17 cellular contexts compared by ENCODE assay signal in the genomic region with DNA sequence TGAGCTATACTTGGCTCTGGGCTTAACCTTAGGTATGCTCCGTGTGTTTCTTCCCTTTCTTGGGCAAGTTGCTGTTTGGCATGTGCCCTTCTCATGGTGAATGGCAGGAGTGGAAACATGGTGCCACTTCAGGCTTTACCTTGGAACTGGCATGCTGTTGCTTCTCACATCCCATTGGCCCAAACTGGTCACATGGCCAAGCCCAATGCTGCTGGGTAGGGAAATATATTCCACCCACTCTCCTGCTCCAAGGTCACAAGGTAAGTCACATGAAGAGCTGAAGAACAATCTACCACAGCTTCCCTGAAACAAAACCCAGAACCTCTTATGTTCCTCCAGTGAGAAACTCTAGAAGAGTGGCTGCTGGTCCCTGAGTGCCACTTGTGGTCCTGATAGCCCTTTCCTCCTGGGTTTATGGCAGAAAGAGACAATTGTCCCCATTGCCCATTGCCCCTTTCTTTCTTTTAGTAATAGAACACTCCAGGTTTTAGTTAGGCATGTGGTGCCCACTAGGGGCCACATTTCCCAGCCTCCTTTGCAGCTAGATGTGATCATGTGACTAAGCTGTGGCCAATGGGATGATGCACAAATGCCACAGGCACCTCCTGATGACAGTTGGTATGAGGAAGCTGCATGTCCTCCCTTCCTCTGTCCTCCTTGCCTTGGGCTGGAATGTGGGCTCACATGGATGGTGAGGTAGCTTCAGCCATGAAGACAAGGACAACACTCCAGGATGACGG. TPM values are rescaled to one million over a fixed set of nuclear protein-coding genes. Genes with fewer than 3 reads are reported as not detected.
DNase-seq lines count a peak whose midpoint lies in the region; ATAC-seq and TF ChIP-seq lines count a peak whose summit lies in the region.
"Had no signal": no experiment of that assay in that cellular context is flagged by ENCODE, and none has a peak within 500 bp of the region (broad histone marks: within the 10 kb centered on the region; RNA-seq: fewer than 3 reads in every experiment).

No MANE protein-coding gene starts in this region.

- peak overlapping the region; percentile 6 for H4K91ac ChIP-seq in neuronal stem cell (ENCODE audit: low read depth, low read length, poor library complexity)

- CTCF ChIA-PET in WTC11 (lab: Charles Lee) = interaction anchor here (0.6 kb wide), 1 partner anchor 40 kb away, joined by 4 read pairs; no protein-coding TSS in a partner anchor

- H3K23ac ChIP-seq in neuronal stem cell (ENCODE audit: low read depth, low read length, poor library complexity) = no peak overlapping the region

- TF ChIP-seq POLR2A in gastroesophageal sphincter (IDR thresholded peaks at IDR 0.05) = no peak

- H3K9ac ChIP-seq in neuronal stem cell (ENCODE audit: low read depth, low read length, poor library complexity) = no peak overlapping the region
- H3K9ac ChIP-seq: BLaER1 treated with 17β-estradiol and CSF1 and Interleukin-3, amounts not matched to agents 10 nM and 100 nM had no signal

- POLR2A ChIA-PET in WTC11 (lab: Charles Lee) = no interaction called here

- no peak overlapping the region for H3K4me3 Mint-ChIP-seq in activated CD4-positive, alpha-beta T cell treated with anti-CD3 and anti-CD28 coated beads, Interleukin-2, amount 10 ng/mL, durations not matched to agents 24 days and 14 days
- H3K4me3 Mint-ChIP-seq in WTC11 = no peak overlapping the region
- H3K4me3 Mint-ChIP-seq: IgD-negative memory B cell had no signal

- H3K4me3 ChIP-seq in neuronal stem cell (ENCODE audit: low read length in 2 of 2) (no peak overlapping the region), psoas muscle (no peak overlapping the region), gastroesophageal sphincter (no peak overlapping the region)
- H3K4me3 ChIP-seq: BLaER1 treated with 17β-estradiol and CSF1 and Interleukin-3, amounts not matched to agents 10 nM and 100 nM; Peyer's patch; SK-N-MC had no signal

- H3K9me3 ChIP-seq in neuronal stem cell (replicated peaks in 1 of 2; ENCODE audit: control insufficient read depth in 2 of 2, insufficient read depth in 1 of 2, low read depth in 1 of 2, low read length in 2 of 2) (peaks cover 0 to 3% of the 10 kb centered on the region in 2 donors), psoas muscle (no peaks in the 10 kb centered on the region), gastroesophageal sphincter (no peaks in the 10 kb centered on the region)
- H3K9me3 ChIP-seq: Peyer's patch had no signal

- no peak overlapping the region for H2BK120ac ChIP-seq in neuronal stem cell (ENCODE audit: low read depth, low read length)

- DNase-seq in activated CD4-positive, alpha-beta T cell treated with anti-CD3 and anti-CD28 coated beads for 48 hours = peak; percentile 11
- DNase-seq in activated CD4-positive, alpha-beta T cell treated with anti-CD3 and anti-CD28 coated beads, Interleukin-2, amount 10 ng/mL, durations not matched to agents 24 days and 14 days = no peak
- DNase-seq in WTC11 (ENCODE audit: low spot score) (no peak), neuronal stem cell (ENCODE audit: low spot score) (no peak), psoas muscle (no peak)
- DNase-seq: H7, NCI-H1048, NCI-H1436 treated with DMSO at 0.1 percent for 48 hours, NCI-H226, NCI-H524 treated with DMSO at 0.1 percent for 48 hours, Peyer's patch had no signal

- no CpG with 5 or more reads among the region's 2 CpGs for WGBS in neuronal stem cell (ENCODE audit: extremely low coverage in 2 of 2, insufficient read length in 2 of 2, insufficient replicate concordance in 1 of 2), 2 donors
- 86 to 100% (median 94%) methylated on average over 2 of the region's 2 CpGs for WGBS in psoas muscle, 3 donors
- WGBS in gastroesophageal sphincter (ENCODE audit: low coverage in 1 of 2), 2 donors = 78 to 100% methylated on average over 1 to 2 of the region's 2 CpGs

- peak overlapping the region; percentile 78 for H3K18ac ChIP-seq in neuronal stem cell (ENCODE audit: low read length)

- no peak overlapping the region for H2BK5ac ChIP-seq in neuronal stem cell (ENCODE audit: low read length)

- H3K27ac Mint-ChIP-seq in activated CD4-positive, alpha-beta T cell treated with anti-CD3 and anti-CD28 coated beads, Interleukin-2, amount 10 ng/mL, durations not matched to agents 24 days and 14 days = no peak overlapping the region
- no peak overlapping the region for H3K27ac Mint-ChIP-seq in WTC11
- H3K27ac Mint-ChIP-seq: IgD-negative memory B cell had no signal

- no peak overlapping the region for H3K4ac ChIP-seq in neuronal stem cell (ENCODE audit: low read length)

- no peaks in the 10 kb centered on the region for H3K9me3 Mint-ChIP-seq in activated CD4-positive, alpha-beta T cell treated with anti-CD3 and anti-CD28 coated beads, Interleukin-2, amount 10 ng/mL, durations not matched to agents 24 days and 14 days
- H3K9me3 Mint-ChIP-seq in WTC11 = peaks cover 12% of the 10 kb centered on the region

- intact Hi-C loops in activated CD4-positive, alpha-beta T cell treated with anti-CD3 and anti-CD28 coated beads, Interleukin-2, amount 10 ng/mL, durations not matched to agents 24 days and 14 days (cut with micrococcal nuclease) = no loop called here
- intact Hi-C loops in psoas muscle (cut with DNase I) = no loop called here

- ATAC-seq in WTC11 = no peak
- ATAC-seq in psoas muscle = no peak
- ATAC-seq in gastroesophageal sphincter = no peak
- ATAC-seq: Right ventricle myocardium inferior had no signal

- H2AFZ ChIP-seq in neuronal stem cell (ENCODE audit: low read length) = no peak overlapping the region

- peaks cover 0 to 12% (median 0%) of the 10 kb centered on the region in 3 experiments for H3K27me3 ChIP-seq in neuronal stem cell (ENCODE audit: control insufficient read depth in 3 of 3, insufficient read depth in 3 of 3, low read depth in 1 of 3, low read length in 3 of 3)
- H3K27me3 ChIP-seq in psoas muscle (ENCODE audit: insufficient read depth in 3 of 3, low read length in 2 of 3) = no peaks in the 10 kb centered on the region
- peaks cover 7% of the 10 kb centered on the region for H3K27me3 ChIP-seq in gastroesophageal sphincter
- H3K27me3 ChIP-seq: BLaER1 treated with 17β-estradiol and CSF1 and Interleukin-3, amounts not matched to agents 10 nM and 100 nM; Peyer's patch had no signal

- H3K4me1 ChIP-seq in neuronal stem cell (ENCODE audit: control insufficient read depth in 2 of 2, insufficient read depth in 1 of 2, low read depth in 1 of 2, low read length in 2 of 2) = peaks cover 0 to 2% of the 10 kb centered on the region in 2 donors
- no peaks in the 10 kb centered on the region for H3K4me1 ChIP-seq in psoas muscle
- H3K4me1 ChIP-seq in gastroesophageal sphincter = peaks cover 0 to 18% (median 4%) of the 10 kb centered on the region in 3 donors
- H3K4me1 ChIP-seq: Peyer's patch had no signal

- peaks cover 7% of the 10 kb centered on the region for H3K27me3 Mint-ChIP-seq in activated CD4-positive, alpha-beta T cell treated with anti-CD3 and anti-CD28 coated beads, Interleukin-2, amount 10 ng/mL, durations not matched to agents 24 days and 14 days
- no peaks in the 10 kb centered on the region; the same call in 1 of the 2 replicates for H3K27me3 Mint-ChIP-seq in WTC11 (ENCODE audit: low read depth)

- H3K36me3 ChIP-seq in neuronal stem cell (replicated peaks in 1 of 2; ENCODE audit: control insufficient read depth in 2 of 2, insufficient read depth in 2 of 2, low read length in 2 of 2) (peaks cover 0 to 1% of the 10 kb centered on the region in 2 donors), psoas muscle (ENCODE audit: insufficient read depth in 1 of 2, low read depth in 1 of 2) (no peaks in the 10 kb centered on the region), gastroesophageal sphincter (no peaks in the 10 kb centered on the region)
- H3K36me3 ChIP-seq: BLaER1 treated with 17β-estradiol and CSF1 and Interleukin-3, amounts not matched to agents 10 nM and 100 nM; Peyer's patch had no signal

- no peaks in the 10 kb centered on the region for H3K4me1 Mint-ChIP-seq in activated CD4-positive, alpha-beta T cell treated with anti-CD3 and anti-CD28 coated beads, Interleukin-2, amount 10 ng/mL, durations not matched to agents 24 days and 14 days
- H3K4me1 Mint-ChIP-seq in WTC11 = peaks cover 6% of the 10 kb centered on the region; the same call in 1 of the 2 replicates

- H3K36me3 Mint-ChIP-seq in activated CD4-positive, alpha-beta T cell treated with anti-CD3 and anti-CD28 coated beads, Interleukin-2, amount 10 ng/mL, durations not matched to agents 24 days and 14 days (ENCODE audit: low read depth) = no peaks in the 10 kb centered on the region
- H3K36me3 Mint-ChIP-seq in WTC11 = no peaks in the 10 kb centered on the region
- H3K36me3 Mint-ChIP-seq: IgD-negative memory B cell had no signal

- no peak overlapping the region for H3K14ac ChIP-seq in neuronal stem cell (ENCODE audit: low read length)

- no peak overlapping the region for H2AK5ac ChIP-seq in neuronal stem cell (ENCODE audit: low read depth, low read length)

- no peak for TF ChIP-seq CTCF in WTC11 (IDR thresholded peaks at IDR 0.05)
- no peak for TF ChIP-seq CTCF in psoas muscle (IDR thresholded peaks at IDR 0.05)
- TF ChIP-seq CTCF in gastroesophageal sphincter (IDR thresholded peaks at IDR 0.05) = no peak

- no peak overlapping the region for H2BK15ac ChIP-seq in neuronal stem cell (ENCODE audit: low read length)

- H3K79me1 ChIP-seq in neuronal stem cell (ENCODE audit: low read depth, low read length) = peaks cover 2% of the 10 kb centered on the region

- no peak overlapping the region for H3K27ac ChIP-seq in neuronal stem cell (replicated peaks; ENCODE audit: low read length)
- no peak overlapping the region for H3K27ac ChIP-seq in psoas muscle
- H3K27ac ChIP-seq in gastroesophageal sphincter = no peak overlapping the region
- H3K27ac ChIP-seq: BLaER1 treated with 17β-estradiol and CSF1 and Interleukin-3, amounts not matched to agents 10 nM and 100 nM; SK-N-MC had no signal

- no peak overlapping the region for H3K4me2 ChIP-seq in neuronal stem cell (ENCODE audit: insufficient read depth, low read length, poor library complexity, severe bottlenecking)
- H3K4me2 ChIP-seq: BLaER1 treated with 17β-estradiol and CSF1 and Interleukin-3, amounts not matched to agents 10 nM and 100 nM had no signal

- H2BK12ac ChIP-seq in neuronal stem cell (ENCODE audit: low read length) = no peak overlapping the region

- no peak overlapping the region for H4K8ac ChIP-seq in neuronal stem cell (ENCODE audit: low read depth, low read length)

- no peak for TF ChIP-seq RAD21 in Ishikawa (IDR thresholded peaks at IDR 0.05; ENCODE audit: low read depth)

- no peak for TF ChIP-seq EP300 in Ishikawa (IDR thresholded peaks at IDR 0.05; ENCODE audit: borderline replicate concordance)
- no peak for TF ChIP-seq EP300 in gastroesophageal sphincter (IDR thresholded peaks at IDR 0.05)

TF ChIP-seq in Ishikawa, 13 proteins besides CTCF, POLR2A, EP300 and RAD21 (continues in another document):
- TF ChIP-seq YY1 (IDR thresholded peaks at IDR 0.05; ENCODE audit: low read depth) = no peak

RNA-seq across cellular contexts. Expression of gene MEOX1, which starts 50.3 kb away (rescaled TPM):
- 0.21 and 0.50 TPM in 2 replicates for total RNA-seq in activated CD4-positive, alpha-beta T cell treated with anti-CD3 and anti-CD28 coated beads, Interleukin-2, amount 10 ng/mL, durations not matched to agents 24 days and 14 days
- total RNA-seq in WTC11 (2021) = 0.16 TPM in 1 of 3 replicates, not detected in the others
- 0.14 TPM for polyA plus RNA-seq in neuronal stem cell (2013, experiment 1 of 2)
- polyA plus RNA-seq in neuronal stem cell (2013, experiment 2 of 2) = 0.08 TPM
- total RNA-seq in psoas muscle = 1 to 10 TPM; 3.9 to 8.7 (median 6.4) TPM
- 1 to 10 TPM; 4.5 to 6.7 (median 5.0) TPM for polyA plus RNA-seq in psoas muscle
- 10 to 100 TPM in 1 of 4 donors, 1 to 10 TPM in 3; 5.3 to 11.8 (median 7.6) TPM for total RNA-seq in gastroesophageal sphincter
- total RNA-seq: H7 had no signal
- polyA plus RNA-seq: IgD-negative memory B cell had no signal
